ENCODE assay signal across 1 cellular context in genomic region chr19:14689598-14690503, GRCh38.
TF ChIP-seq lines count a peak whose summit lies in the region.

TSS of gene ZNF333 (plus strand) at chr19:14690048. CDS start at chr19:14693492, 3,444 bp downstream.

TF ChIP-seq in GM12878, 131 proteins besides CTCF, POLR2A, EP300 and RAD21 (continued from another document and continues in another):
- TF ChIP-seq, protein P1, sequence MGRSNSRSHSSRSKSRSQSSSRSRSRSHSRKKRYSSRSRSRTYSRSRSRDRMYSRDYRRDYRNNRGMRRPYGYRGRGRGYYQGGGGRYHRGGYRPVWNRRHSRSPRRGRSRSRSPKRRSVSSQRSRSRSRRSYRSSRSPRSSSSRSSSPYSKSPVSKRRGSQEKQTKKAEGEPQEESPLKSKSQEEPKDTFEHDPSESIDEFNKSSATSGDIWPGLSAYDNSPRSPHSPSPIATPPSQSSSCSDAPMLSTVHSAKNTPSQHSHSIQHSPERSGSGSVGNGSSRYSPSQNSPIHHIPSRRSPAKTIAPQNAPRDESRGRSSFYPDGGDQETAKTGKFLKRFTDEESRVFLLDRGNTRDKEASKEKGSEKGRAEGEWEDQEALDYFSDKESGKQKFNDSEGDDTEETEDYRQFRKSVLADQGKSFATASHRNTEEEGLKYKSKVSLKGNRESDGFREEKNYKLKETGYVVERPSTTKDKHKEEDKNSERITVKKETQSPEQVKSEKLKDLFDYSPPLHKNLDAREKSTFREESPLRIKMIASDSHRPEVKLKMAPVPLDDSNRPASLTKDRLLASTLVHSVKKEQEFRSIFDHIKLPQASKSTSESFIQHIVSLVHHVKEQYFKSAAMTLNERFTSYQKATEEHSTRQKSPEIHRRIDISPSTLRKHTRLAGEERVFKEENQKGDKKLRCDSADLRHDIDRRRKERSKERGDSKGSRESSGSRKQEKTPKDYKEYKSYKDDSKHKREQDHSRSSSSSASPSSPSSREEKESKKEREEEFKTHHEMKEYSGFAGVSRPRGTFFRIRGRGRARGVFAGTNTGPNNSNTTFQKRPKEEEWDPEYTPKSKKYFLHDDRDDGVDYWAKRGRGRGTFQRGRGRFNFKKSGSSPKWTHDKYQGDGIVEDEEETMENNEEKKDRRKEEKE (IDR thresholded peaks at IDR 0.05) = no peak
- TF ChIP-seq SPI1 (IDR thresholded peaks at IDR 0.05; ENCODE audit: borderline replicate concordance, insufficient read depth, low read depth, low read length) = peak; percentile 77
- TF ChIP-seq RELA (IDR thresholded peaks at IDR 0.05; ENCODE audit: borderline replicate concordance, partially characterized antibody) = peak; percentile 69
- TF ChIP-seq TAF1 (IDR thresholded peaks at IDR 0.05; ENCODE audit: borderline replicate concordance, low read depth, low read length) = peak; percentile 81
- TF ChIP-seq, protein P2, sequence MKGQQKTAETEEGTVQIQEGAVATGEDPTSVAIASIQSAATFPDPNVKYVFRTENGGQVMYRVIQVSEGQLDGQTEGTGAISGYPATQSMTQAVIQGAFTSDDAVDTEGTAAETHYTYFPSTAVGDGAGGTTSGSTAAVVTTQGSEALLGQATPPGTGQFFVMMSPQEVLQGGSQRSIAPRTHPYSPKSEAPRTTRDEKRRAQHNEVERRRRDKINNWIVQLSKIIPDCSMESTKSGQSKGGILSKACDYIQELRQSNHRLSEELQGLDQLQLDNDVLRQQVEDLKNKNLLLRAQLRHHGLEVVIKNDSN (IDR thresholded peaks at IDR 0.05; ENCODE audit: borderline replicate concordance, extremely low read length, insufficient read depth, low read depth, low read length) = no peak
- TF ChIP-seq BMI1 (IDR thresholded peaks at IDR 0.05; ENCODE audit: borderline replicate concordance) = no peak
- peak; percentile 29 for TF ChIP-seq E2F8 (IDR thresholded peaks at IDR 0.05; ENCODE audit: low read depth, partially characterized antibody)
- TF ChIP-seq NR2C2 (IDR thresholded peaks at IDR 0.05; ENCODE audit: borderline replicate concordance, control insufficient read depth, insufficient read length, low read depth) = no peak
- no peak for TF ChIP-seq ZNF384 (IDR thresholded peaks at IDR 0.05; ENCODE audit: borderline replicate concordance, low read depth, low read length)
- peak; percentile 85 for TF ChIP-seq POLR2AphosphoS2 (IDR thresholded peaks at IDR 0.05; ENCODE audit: low read depth, low read length)
- TF ChIP-seq CHD2 (IDR thresholded peaks at IDR 0.05; ENCODE audit: borderline replicate concordance, low read depth, low read length) = 0 out of 2 replicates have a peak, but pooled peaks have one; percentile 19
- peak; percentile 30 to 77; a peak in 3 of 4 replicates for TF ChIP-seq BHLHE40 (IDR thresholded peaks at IDR 0.05; ENCODE audit: borderline replicate concordance in 1 of 2, low read depth in 2 of 2, low read length in 1 of 2)
- TF ChIP-seq, protein P3, sequence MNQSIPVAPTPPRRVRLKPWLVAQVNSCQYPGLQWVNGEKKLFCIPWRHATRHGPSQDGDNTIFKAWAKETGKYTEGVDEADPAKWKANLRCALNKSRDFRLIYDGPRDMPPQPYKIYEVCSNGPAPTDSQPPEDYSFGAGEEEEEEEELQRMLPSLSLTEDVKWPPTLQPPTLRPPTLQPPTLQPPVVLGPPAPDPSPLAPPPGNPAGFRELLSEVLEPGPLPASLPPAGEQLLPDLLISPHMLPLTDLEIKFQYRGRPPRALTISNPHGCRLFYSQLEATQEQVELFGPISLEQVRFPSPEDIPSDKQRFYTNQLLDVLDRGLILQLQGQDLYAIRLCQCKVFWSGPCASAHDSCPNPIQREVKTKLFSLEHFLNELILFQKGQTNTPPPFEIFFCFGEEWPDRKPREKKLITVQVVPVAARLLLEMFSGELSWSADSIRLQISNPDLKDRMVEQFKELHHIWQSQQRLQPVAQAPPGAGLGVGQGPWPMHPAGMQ (IDR thresholded peaks at IDR 0.05; ENCODE audit: borderline replicate concordance) = no peak
- no peak for TF ChIP-seq MYB (IDR thresholded peaks at IDR 0.05; ENCODE audit: borderline replicate concordance, low read depth, low read length)
- TF ChIP-seq ZNF24 (IDR thresholded peaks at IDR 0.05) = 0 out of 2 replicates have a peak, but pooled peaks have one; percentile 14
- TF ChIP-seq MEF2B (IDR thresholded peaks at IDR 0.05; ENCODE audit: partially characterized antibody, poor library complexity, severe bottlenecking) = no peak
- TF ChIP-seq TARDBP (IDR thresholded peaks at IDR 0.05; ENCODE audit: borderline replicate concordance) = no peak
- TF ChIP-seq, protein P4, sequence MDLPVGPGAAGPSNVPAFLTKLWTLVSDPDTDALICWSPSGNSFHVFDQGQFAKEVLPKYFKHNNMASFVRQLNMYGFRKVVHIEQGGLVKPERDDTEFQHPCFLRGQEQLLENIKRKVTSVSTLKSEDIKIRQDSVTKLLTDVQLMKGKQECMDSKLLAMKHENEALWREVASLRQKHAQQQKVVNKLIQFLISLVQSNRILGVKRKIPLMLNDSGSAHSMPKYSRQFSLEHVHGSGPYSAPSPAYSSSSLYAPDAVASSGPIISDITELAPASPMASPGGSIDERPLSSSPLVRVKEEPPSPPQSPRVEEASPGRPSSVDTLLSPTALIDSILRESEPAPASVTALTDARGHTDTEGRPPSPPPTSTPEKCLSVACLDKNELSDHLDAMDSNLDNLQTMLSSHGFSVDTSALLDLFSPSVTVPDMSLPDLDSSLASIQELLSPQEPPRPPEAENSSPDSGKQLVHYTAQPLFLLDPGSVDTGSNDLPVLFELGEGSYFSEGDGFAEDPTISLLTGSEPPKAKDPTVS (IDR thresholded peaks at IDR 0.05; ENCODE audit: low read depth, low read length) = no peak
- TF ChIP-seq POU2F2 (IDR thresholded peaks at IDR 0.05; ENCODE audit: borderline replicate concordance, low read depth, low read length) = peak; percentile 67; the same call in 2 of the 3 replicates
- 0 out of 2 replicates have a peak, but pooled peaks have one; percentile 31 for TF ChIP-seq NBN (IDR thresholded peaks at IDR 0.05)
- no peak for TF ChIP-seq SMAD1 (IDR thresholded peaks at IDR 0.05; ENCODE audit: low read depth, partially characterized antibody)
- TF ChIP-seq, protein P5, sequence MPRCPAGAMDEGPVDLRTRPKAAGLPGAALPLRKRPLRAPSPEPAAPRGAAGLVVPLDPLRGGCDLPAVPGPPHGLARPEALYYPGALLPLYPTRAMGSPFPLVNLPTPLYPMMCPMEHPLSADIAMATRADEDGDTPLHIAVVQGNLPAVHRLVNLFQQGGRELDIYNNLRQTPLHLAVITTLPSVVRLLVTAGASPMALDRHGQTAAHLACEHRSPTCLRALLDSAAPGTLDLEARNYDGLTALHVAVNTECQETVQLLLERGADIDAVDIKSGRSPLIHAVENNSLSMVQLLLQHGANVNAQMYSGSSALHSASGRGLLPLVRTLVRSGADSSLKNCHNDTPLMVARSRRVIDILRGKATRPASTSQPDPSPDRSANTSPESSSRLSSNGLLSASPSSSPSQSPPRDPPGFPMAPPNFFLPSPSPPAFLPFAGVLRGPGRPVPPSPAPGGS (IDR thresholded peaks at IDR 0.05; ENCODE audit: borderline replicate concordance, insufficient read depth, low read depth, low read length, poor library complexity, severe bottlenecking) = peak; percentile 23
- no peak for TF ChIP-seq MTA3 (IDR thresholded peaks at IDR 0.05; ENCODE audit: borderline replicate concordance, low read length)
- peak; percentile 52 to 78 for TF ChIP-seq EGR1 (IDR thresholded peaks at IDR 0.05; ENCODE audit: borderline replicate concordance in 1 of 2, low read depth in 2 of 2, low read length in 2 of 2)
- TF ChIP-seq, protein P6, sequence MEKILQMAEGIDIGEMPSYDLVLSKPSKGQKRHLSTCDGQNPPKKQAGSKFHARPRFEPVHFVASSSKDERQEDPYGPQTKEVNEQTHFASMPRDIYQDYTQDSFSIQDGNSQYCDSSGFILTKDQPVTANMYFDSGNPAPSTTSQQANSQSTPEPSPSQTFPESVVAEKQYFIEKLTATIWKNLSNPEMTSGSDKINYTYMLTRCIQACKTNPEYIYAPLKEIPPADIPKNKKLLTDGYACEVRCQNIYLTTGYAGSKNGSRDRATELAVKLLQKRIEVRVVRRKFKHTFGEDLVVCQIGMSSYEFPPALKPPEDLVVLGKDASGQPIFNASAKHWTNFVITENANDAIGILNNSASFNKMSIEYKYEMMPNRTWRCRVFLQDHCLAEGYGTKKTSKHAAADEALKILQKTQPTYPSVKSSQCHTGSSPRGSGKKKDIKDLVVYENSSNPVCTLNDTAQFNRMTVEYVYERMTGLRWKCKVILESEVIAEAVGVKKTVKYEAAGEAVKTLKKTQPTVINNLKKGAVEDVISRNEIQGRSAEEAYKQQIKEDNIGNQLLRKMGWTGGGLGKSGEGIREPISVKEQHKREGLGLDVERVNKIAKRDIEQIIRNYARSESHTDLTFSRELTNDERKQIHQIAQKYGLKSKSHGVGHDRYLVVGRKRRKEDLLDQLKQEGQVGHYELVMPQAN (conservative IDR thresholded peaks at IDR 0.05) = peak; percentile 73; the same call in 1 of the 2 replicates
- TF ChIP-seq IKZF2 (IDR thresholded peaks at IDR 0.05) = 0 out of 4 replicates have a peak, but pooled peaks of 1 of the 2 experiments have one; percentile 22
- no peak for TF ChIP-seq EED (IDR thresholded peaks at IDR 0.05; ENCODE audit: low read depth)
- peak; percentile 83 for TF ChIP-seq YY1 (IDR thresholded peaks at IDR 0.05; ENCODE audit: low read depth, low read length)
- no peak for TF ChIP-seq RBBP5 (conservative IDR thresholded peaks at IDR 0.05)
- TF ChIP-seq LARP7 (IDR thresholded peaks at IDR 0.05) = peak; percentile 66
- TF ChIP-seq TCF3 (IDR thresholded peaks at IDR 0.05; ENCODE audit: borderline replicate concordance, insufficient read depth, low read depth, low read length) = peak; percentile 49; the same call in 1 of the 2 replicates
- no peak for TF ChIP-seq KAT2A (conservative IDR thresholded peaks at IDR 0.05; ENCODE audit: control insufficient read depth, low read depth, low read length)
- no peak for TF ChIP-seq ATF3 (IDR thresholded peaks at IDR 0.05; ENCODE audit: borderline replicate concordance, extremely low read depth, low read depth, low read length)
- TF ChIP-seq RUNX3 (IDR thresholded peaks at IDR 0.05; ENCODE audit: low read length) = peak; percentile 70
- TF ChIP-seq, protein P7, sequence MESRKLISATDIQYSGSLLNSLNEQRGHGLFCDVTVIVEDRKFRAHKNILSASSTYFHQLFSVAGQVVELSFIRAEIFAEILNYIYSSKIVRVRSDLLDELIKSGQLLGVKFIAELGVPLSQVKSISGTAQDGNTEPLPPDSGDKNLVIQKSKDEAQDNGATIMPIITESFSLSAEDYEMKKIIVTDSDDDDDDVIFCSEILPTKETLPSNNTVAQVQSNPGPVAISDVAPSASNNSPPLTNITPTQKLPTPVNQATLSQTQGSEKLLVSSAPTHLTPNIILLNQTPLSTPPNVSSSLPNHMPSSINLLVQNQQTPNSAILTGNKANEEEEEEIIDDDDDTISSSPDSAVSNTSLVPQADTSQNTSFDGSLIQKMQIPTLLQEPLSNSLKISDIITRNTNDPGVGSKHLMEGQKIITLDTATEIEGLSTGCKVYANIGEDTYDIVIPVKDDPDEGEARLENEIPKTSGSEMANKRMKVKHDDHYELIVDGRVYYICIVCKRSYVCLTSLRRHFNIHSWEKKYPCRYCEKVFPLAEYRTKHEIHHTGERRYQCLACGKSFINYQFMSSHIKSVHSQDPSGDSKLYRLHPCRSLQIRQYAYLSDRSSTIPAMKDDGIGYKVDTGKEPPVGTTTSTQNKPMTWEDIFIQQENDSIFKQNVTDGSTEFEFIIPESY (IDR thresholded peaks at IDR 0.05) = no peak
- TF ChIP-seq SREBF1 (IDR thresholded peaks at IDR 0.05; ENCODE audit: low read length) = no peak
- no peak for TF ChIP-seq USF2 (IDR thresholded peaks at IDR 0.05; ENCODE audit: borderline replicate concordance, low read depth, low read length)
- TF ChIP-seq ZZZ3 (IDR thresholded peaks at IDR 0.05; ENCODE audit: control insufficient read depth, insufficient read length, low read depth) = no peak
- peak in 1 of 2 experiments; percentile 62; a peak in 2 of 4 replicates for TF ChIP-seq ETV6 (conservative IDR thresholded peaks at IDR 0.05 in 1 of 2, IDR thresholded peaks at IDR 0.05 in 1 of 2; ENCODE audit: borderline replicate concordance in 1 of 2, low read depth in 1 of 2)
- no peak for TF ChIP-seq MAX (IDR thresholded peaks at IDR 0.05; ENCODE audit: low read depth, low read length)
